In the genomic region with DNA sequence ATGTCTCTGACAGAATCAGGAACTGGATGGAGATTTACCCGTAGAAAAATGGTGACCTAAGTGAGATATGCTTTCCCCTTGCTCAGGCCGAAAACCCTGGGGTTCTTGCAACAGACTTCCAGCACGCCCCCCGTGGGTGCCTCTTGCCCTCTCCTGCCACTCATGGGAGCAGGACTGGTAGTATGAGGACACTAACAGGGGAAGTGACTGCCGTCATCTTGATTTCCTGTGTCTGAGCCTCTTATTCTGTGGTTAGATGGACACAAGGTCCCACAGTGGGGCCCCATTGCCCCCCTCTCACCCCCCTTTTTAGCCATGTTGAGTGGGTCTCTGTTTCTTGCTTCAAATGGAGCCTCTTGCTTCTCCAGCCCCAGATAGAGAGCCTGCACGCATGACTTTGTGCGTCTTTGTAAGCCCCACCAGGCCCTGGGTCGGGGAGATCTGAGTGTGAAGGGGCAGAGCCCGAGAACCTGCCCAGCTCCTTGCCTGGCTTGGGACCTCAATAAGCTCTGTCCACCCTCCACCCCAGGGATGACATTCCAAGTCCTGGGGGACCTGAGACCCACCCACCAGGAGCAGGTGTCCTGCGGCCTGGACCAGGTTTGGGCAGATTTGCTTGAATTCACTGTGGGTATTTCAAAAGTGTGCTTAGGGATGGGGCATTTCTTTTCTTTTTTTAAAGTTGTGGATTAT, we compare ENCODE assay signal across 10 cellular contexts.
DNase-seq lines count a peak whose midpoint lies in the region; ATAC-seq and TF ChIP-seq lines count a peak whose summit lies in the region.
"Had no signal": no experiment of that assay in that cellular context is flagged by ENCODE, and none has a peak within 500 bp of the region (broad histone marks: within the 10 kb centered on the region; RNA-seq: fewer than 3 reads in every experiment).

No MANE protein-coding gene starts in this region.

- H3K27ac Mint-ChIP-seq in dendritic cell treated with granulocyte-macrophage colony-stimulating factor and Interleukin-4, amounts not matched to agents 40 ng/mL and 50 ng/mL, for 4 days = peak overlapping the region; percentile 86

- intact Hi-C loops in dendritic cell treated with granulocyte-macrophage colony-stimulating factor and Interleukin-4, amounts not matched to agents 40 ng/mL and 50 ng/mL, for 4 days (cut with micrococcal nuclease) = loop anchor here (5.0 kb wide), 1 partner anchor 34 kb away; no protein-coding TSS in a partner anchor

- H3K27me3 Mint-ChIP-seq in dendritic cell treated with granulocyte-macrophage colony-stimulating factor and Interleukin-4, amounts not matched to agents 40 ng/mL and 50 ng/mL, for 4 days = no peaks in the 10 kb centered on the region

- no peaks in the 10 kb centered on the region for H3K36me3 ChIP-seq in neutrophil
- H3K36me3 ChIP-seq: SJSA1 had no signal

- peaks cover 84% of the 10 kb centered on the region for H3K4me1 Mint-ChIP-seq in dendritic cell treated with granulocyte-macrophage colony-stimulating factor and Interleukin-4, amounts not matched to agents 40 ng/mL and 50 ng/mL, for 4 days (ENCODE audit: low read depth)

- no peak overlapping the region for H3K4me3 Mint-ChIP-seq in dendritic cell treated with granulocyte-macrophage colony-stimulating factor and Interleukin-4, amounts not matched to agents 40 ng/mL and 50 ng/mL, for 4 days
- H3K4me3 Mint-ChIP-seq: stimulated activated naive CD8-positive, alpha-beta T cell treated with anti-CD3 and anti-CD28 coated beads, Interleukin-15, amount 100 ng/mL, for 72 hours had no signal

- ATAC-seq in GM21381 (IDR thresholded peaks at IDR 0.05; ENCODE audit: unreplicated experiment) = no peak

- no peaks in the 10 kb centered on the region for H3K27me3 ChIP-seq in neutrophil
- H3K27me3 ChIP-seq: SJSA1 had no signal

- no peaks in the 10 kb centered on the region for H3K9me3 Mint-ChIP-seq in dendritic cell treated with granulocyte-macrophage colony-stimulating factor and Interleukin-4, amounts not matched to agents 40 ng/mL and 50 ng/mL, for 4 days
- H3K9me3 Mint-ChIP-seq: stimulated activated naive CD8-positive, alpha-beta T cell treated with anti-CD3 and anti-CD28 coated beads, Interleukin-15, amount 100 ng/mL, for 72 hours had no signal

- TF ChIP-seq CTCF in neutrophil (IDR thresholded peaks at IDR 0.05) = no peak

- H3K36me3 Mint-ChIP-seq in dendritic cell treated with granulocyte-macrophage colony-stimulating factor and Interleukin-4, amounts not matched to agents 40 ng/mL and 50 ng/mL, for 4 days (ENCODE audit: low read depth) = no peaks in the 10 kb centered on the region

- no peaks in the 10 kb centered on the region for H3K9me3 ChIP-seq in neutrophil
- H3K9me3 ChIP-seq: SJSA1 had no signal

- H3K27ac ChIP-seq in neutrophil = peak overlapping the region; percentile 92
- H3K27ac ChIP-seq: SJSA1 had no signal

- H3K4me1 ChIP-seq in neutrophil (ENCODE audit: control insufficient read depth in 1 of 2, insufficient read depth in 1 of 2, low read depth in 1 of 2, low read length in 1 of 2) = peaks cover 87 to 100% of the 10 kb centered on the region in 2 experiments

- DNase-seq in CD1c-positive myeloid dendritic cell (ENCODE audit: extremely low spot score) (peak; percentile 86), NOMO-1 treated with DMSO at 0.1 percent for 48 hours (lab: John Stamatoyannopoulos, UW; ENCODE audit: unreplicated experiment) (peak; percentile 78), DMS53 (lab: John Stamatoyannopoulos, UW) (no peak), DMS53 treated with DMSO at 0.1 percent for 48 hours (lab: John Stamatoyannopoulos, UW; ENCODE audit: unreplicated experiment) (no peak)
- DNase-seq in stimulated activated naive CD4-positive, alpha-beta T cell treated with Interleukin-2 at 50 U/mL for 16 hours (lab: John Stamatoyannopoulos, UW) = no peak

- peak overlapping the region; percentile 40 to 44 for H3K4me3 ChIP-seq in neutrophil (ENCODE audit: low read depth in 1 of 2, low read length in 1 of 2)
- H3K4me3 ChIP-seq: SJSA1 had no signal

Comparison
In these comparisons a context has a peak if more than half of its experiments do, and no peak if none do; other contexts are left out.
1. DNase-seq: peak in CD1c-positive myeloid dendritic cell (single experiment) and NOMO-1 treated with DMSO at 0.1 percent for 48 hours (single experiment); none in DMS53 (single experiment), DMS53 treated with DMSO at 0.1 percent for 48 hours (single experiment) and stimulated activated naive CD4-positive, alpha-beta T cell treated with Interleukin-2 at 50 U/mL for 16 hours (single experiment).